8 cellular contexts compared by ENCODE assay signal in genomic region chr18:8705280-8705940, GRCh38. TPM values are rescaled to one million over a fixed set of nuclear protein-coding genes. Genes with fewer than 3 reads are reported as not detected.
DNase-seq lines count a peak whose midpoint lies in the region; ATAC-seq and TF ChIP-seq lines count a peak whose summit lies in the region.

Gene MTCL1 (plus strand): TSS chr18:8705556. CDS start chr18:8705661, 105 bp downstream.

- TF ChIP-seq CTCF in VCaP (conservative IDR thresholded peaks at IDR 0.05): no peak
- no peak for TF ChIP-seq CTCF in endodermal cell (conservative IDR thresholded peaks at IDR 0.05)

- H3K4me1 Mint-ChIP-seq in IgD-negative memory B cell: peaks cover 14 to 27% (median 16%) of the 10 kb centered on the region in 3 donors
- peaks cover 28% of the 10 kb centered on the region for H3K4me1 Mint-ChIP-seq in endodermal cell

- peak within 1 kb of the TSS; percentile 88 to 95 (median 92) for H3K4me3 Mint-ChIP-seq in IgD-negative memory B cell
- H3K4me3 Mint-ChIP-seq in endodermal cell: peak within 1 kb of the TSS; percentile 69

- H3K9ac ChIP-seq in endodermal cell (ENCODE audit: extremely low read depth, low read length, poor library complexity, severe bottlenecking): no peak within 1 kb of the TSS
- H3K9ac ChIP-seq in mesendoderm (ENCODE audit: low read length): peak within 1 kb of the TSS; percentile 81

- H3K4me3 ChIP-seq in endodermal cell (ENCODE audit: low read length) (peak within 1 kb of the TSS; percentile 78), mesendoderm (ENCODE audit: low read length) (peak within 1 kb of the TSS; percentile 70)

- ATAC-seq in GM21825 (IDR thresholded peaks at IDR 0.05; ENCODE audit: unreplicated experiment): peak; percentile 34

- peak within 1 kb of the TSS; percentile 86 for H3K18ac ChIP-seq in mesendoderm (ENCODE audit: low read length)

- H3K23ac ChIP-seq in mesendoderm (ENCODE audit: low read length): no peak within 1 kb of the TSS

- H3K56ac ChIP-seq in mesendoderm (ENCODE audit: low read length): peak within 1 kb of the TSS; percentile 93

- H3K79me1 ChIP-seq in mesendoderm (ENCODE audit: low read length): peaks cover 4% of the 10 kb centered on the region

- H3K4me1 ChIP-seq in endodermal cell (ENCODE audit: control insufficient read depth, insufficient read depth, low read length) (peaks cover 5% of the 10 kb centered on the region), mesendoderm (ENCODE audit: control insufficient read depth, low read depth, low read length) (peaks cover 3% of the 10 kb centered on the region)

- peaks cover 33% of the 10 kb centered on the region for H3K79me2 ChIP-seq in mesendoderm (ENCODE audit: control insufficient read depth, insufficient read depth, low read length)

- H3K4me2 ChIP-seq in mesendoderm (ENCODE audit: low read length): peak within 1 kb of the TSS; percentile 96

- DNase-seq in NCI-H524 (lab: John Stamatoyannopoulos, UW) (peak; percentile 26 to 65), NCI-H524 treated with DMSO at 0.1 percent for 48 hours (lab: John Stamatoyannopoulos, UW) (no peak), endodermal cell (peak; percentile 81), mesendoderm (peak; percentile 51), superior temporal gyrus (ENCODE audit: extremely low spot score) (peak; percentile 34)

- H3K9me3 Mint-ChIP-seq in IgD-negative memory B cell (no peaks in the 10 kb centered on the region), endodermal cell (no peaks in the 10 kb centered on the region)

- peak within 1 kb of the TSS; percentile 87 for H3K27ac ChIP-seq in VCaP
- no peak within 1 kb of the TSS for H3K27ac ChIP-seq in endodermal cell (ENCODE audit: low read depth, low read length)
- peak within 1 kb of the TSS; percentile 26 for H3K27ac ChIP-seq in mesendoderm (ENCODE audit: low read depth, low read length)

- peak within 1 kb of the TSS in 2 of 3 donors; percentile 46 to 83 for H3K27ac Mint-ChIP-seq in IgD-negative memory B cell
- no peak within 1 kb of the TSS for H3K27ac Mint-ChIP-seq in endodermal cell

- peaks cover 20% of the 10 kb centered on the region for H3K27me3 Mint-ChIP-seq in IgD-negative memory B cell
- peaks cover 31% of the 10 kb centered on the region for H3K27me3 Mint-ChIP-seq in endodermal cell (ENCODE audit: insufficient read depth)

- H4K5ac ChIP-seq in mesendoderm (ENCODE audit: low read length): no peak within 1 kb of the TSS

- peaks cover 32% of the 10 kb centered on the region for H3K27me3 ChIP-seq in endodermal cell (ENCODE audit: control insufficient read depth, insufficient read depth, low read length, poor library complexity, severe bottlenecking)
- no peaks in the 10 kb centered on the region for H3K27me3 ChIP-seq in mesendoderm (ENCODE audit: insufficient read depth, low read length, poor library complexity)

- no peak within 1 kb of the TSS for H2BK5ac ChIP-seq in mesendoderm (ENCODE audit: low read length)

- no peaks in the 10 kb centered on the region for H3K36me3 Mint-ChIP-seq in IgD-negative memory B cell
- H3K36me3 Mint-ChIP-seq in endodermal cell (ENCODE audit: low read depth): no peaks in the 10 kb centered on the region

- H2BK120ac ChIP-seq in mesendoderm (ENCODE audit: low read depth, low read length): peak within 1 kb of the TSS; percentile 33

- no peaks in the 10 kb centered on the region for H3K36me3 ChIP-seq in endodermal cell (ENCODE audit: control insufficient read depth, insufficient read depth, low read length)
- H3K36me3 ChIP-seq in mesendoderm (ENCODE audit: control insufficient read depth, insufficient read depth, low read length): no peaks in the 10 kb centered on the region

- no peak within 1 kb of the TSS for H2BK15ac ChIP-seq in mesendoderm (replicated peaks; ENCODE audit: low read depth)

- H3K4ac ChIP-seq in mesendoderm (ENCODE audit: low read depth, low read length): peak within 1 kb of the TSS; percentile 73

- H2AK5ac ChIP-seq in mesendoderm (ENCODE audit: low read length): no peak within 1 kb of the TSS

- 0% methylated on average over 21 to 100 of the region's 113 CpGs for WGBS in endodermal cell (ENCODE audit: insufficient coverage in 1 of 2, insufficient read length in 1 of 2), 2 experiments
- WGBS in mesendoderm (ENCODE audit: extremely low coverage, insufficient coverage, low lambda C conversion rate): no CpG with 5 or more reads among the region's 113 CpGs

- H3K9me3 ChIP-seq in endodermal cell (ENCODE audit: control insufficient read depth, low read length): no peaks in the 10 kb centered on the region

- no peak within 1 kb of the TSS for H4K8ac ChIP-seq in mesendoderm (ENCODE audit: low read depth, low read length)

RNA-seq across cellular contexts. Expression of gene MTCL1, which starts in this region (rescaled TPM):
- 0.28 TPM for polyA plus RNA-seq in IgD-negative memory B cell
- total RNA-seq in endodermal cell: 10 to 100 TPM; 15.0 to 26.0 TPM
- 31.7 TPM for polyA plus RNA-seq in endodermal cell (2013, experiment 1 of 2)
- polyA plus RNA-seq in endodermal cell (2013, experiment 2 of 2): 26.8 TPM
- polyA plus RNA-seq in mesendoderm (2013, experiment 1 of 2): 34.1 TPM
- polyA plus RNA-seq in mesendoderm (2013, experiment 2 of 2): 35.6 TPM
